In genomic region chr1:7680791-7681165, GRCh38 we compare ENCODE assay signal across 8 cellular contexts.
DNase-seq lines count a peak whose midpoint lies in the region; TF ChIP-seq lines count a peak whose summit lies in the region.

No MANE protein-coding gene starts in this region.

- H3K27ac ChIP-seq in BLaER1 = peak overlapping the region; percentile 93
- no peak overlapping the region for H3K27ac ChIP-seq in stomach smooth muscle (ENCODE audit: low read length)

- CTCF ChIA-PET in MCF 10A (lab: Yijun Ruan, JAX) = interaction anchor here (1.0 to 21.2 kb wide), 3 partner anchors 13 to 292 kb away, joined by 3 to 646 read pairs (median 65); no protein-coding TSS in a partner anchor

- no peaks in the 10 kb centered on the region for H3K4me1 Mint-ChIP-seq in MCF 10A (ENCODE audit: insufficient read depth, unreplicated experiment)

- H3K27me3 ChIP-seq in BLaER1 = no peaks in the 10 kb centered on the region
- H3K27me3 ChIP-seq in kidney epithelial cell (ENCODE audit: control insufficient read depth, insufficient read depth, low read length) = peaks cover 13% of the 10 kb centered on the region
- H3K27me3 ChIP-seq in stomach smooth muscle (ENCODE audit: control insufficient read depth in 1 of 2, insufficient read depth in 2 of 2, low read length in 2 of 2) = no peaks in the 10 kb centered on the region

- POLR2A ChIA-PET in MCF 10A (lab: Yijun Ruan, JAX) = no interaction called here

- TF ChIP-seq CTCF in MCF 10A (IDR thresholded peaks at IDR 0.05; ENCODE audit: unreplicated experiment) (no peak), kidney epithelial cell (IDR thresholded peaks at IDR 0.05; ENCODE audit: insufficient read depth, low read length, poor library complexity, severe bottlenecking) (no peak)

- no peak overlapping the region for H3K27ac Mint-ChIP-seq in MCF 10A (ENCODE audit: low read depth, unreplicated experiment)

- H3K4me3 ChIP-seq in BLaER1 (peak overlapping the region; percentile 72), kidney epithelial cell (ENCODE audit: low read depth, low read length) (peak overlapping the region; percentile 62), stomach smooth muscle (ENCODE audit: low read length in 2 of 2) (peak overlapping the region; percentile 76 to 81)

- intact Hi-C loops in MCF 10A (cut with micrococcal nuclease) = no loop called here

- peak overlapping the region; percentile 89 for H3K9ac ChIP-seq in BLaER1
- H3K9ac ChIP-seq in stomach smooth muscle (ENCODE audit: low read length in 2 of 2) = peak overlapping the region in 1 of 2 donors; percentile 44

- peak; percentile 49 for DNase-seq in NCI-H1092 (lab: John Stamatoyannopoulos, UW)
- no peak for DNase-seq in MCF 10A (ENCODE audit: unreplicated experiment)
- DNase-seq in kidney epithelial cell (ENCODE audit: low read depth) = no peak
- no peak for DNase-seq in NOMO-1 treated with DMSO at 0.1 percent for 48 hours (lab: John Stamatoyannopoulos, UW; ENCODE audit: unreplicated experiment)
- DNase-seq in stimulated activated CD4-positive, alpha-beta T cell treated with anti-CD3 and anti-CD28 coated beads, Interleukin-15, amount 100 ng/mL, for 24 hours = no peak
- DNase-seq in NCI-H226 = no peak

- peak overlapping the region; percentile 96 for H3K4me2 ChIP-seq in BLaER1

- BruUV-seq in MCF 10A (replicated peaks; lab: Mats Ljungman, UMichigan) = no TSS peak

- no peaks in the 10 kb centered on the region for H3K9me3 ChIP-seq in BLaER1
- H3K9me3 ChIP-seq in stomach smooth muscle (ENCODE audit: control insufficient read depth in 2 of 2, low read length in 2 of 2) = no peaks in the 10 kb centered on the region

- peak overlapping the region; percentile 61 for H3K4me3 Mint-ChIP-seq in MCF 10A (ENCODE audit: unreplicated experiment)

- H3K36me3 Mint-ChIP-seq in MCF 10A (ENCODE audit: insufficient read depth, unreplicated experiment) = no peaks in the 10 kb centered on the region

- H4K20me1 ChIP-seq in BLaER1 = no peaks in the 10 kb centered on the region

- H3K36me3 ChIP-seq in BLaER1 = no peaks in the 10 kb centered on the region
- H3K36me3 ChIP-seq in kidney epithelial cell (ENCODE audit: control insufficient read depth, insufficient read depth, low read length) = no peaks in the 10 kb centered on the region
- no peaks in the 10 kb centered on the region for H3K36me3 ChIP-seq in stomach smooth muscle (ENCODE audit: control insufficient read depth in 2 of 2, insufficient read depth in 2 of 2, low read length in 2 of 2)

- H3K4me1 ChIP-seq in BLaER1 (peaks cover 62% of the 10 kb centered on the region), stomach smooth muscle (ENCODE audit: control insufficient read depth, insufficient read depth, low read length) (peaks cover 11% of the 10 kb centered on the region)

- peaks cover 17% of the 10 kb centered on the region for H3K27me3 Mint-ChIP-seq in MCF 10A (ENCODE audit: insufficient read depth, unreplicated experiment)

- H3K9me3 Mint-ChIP-seq in MCF 10A (ENCODE audit: unreplicated experiment) = no peaks in the 10 kb centered on the region
